ENCODE assay signal across 34 cellular contexts in genomic region chr19:8025321-8025720, GRCh38. TPM values are rescaled to one million over a fixed set of nuclear protein-coding genes. Genes with fewer than 3 reads are reported as not detected.
"Had no signal": no experiment of that assay in that cellular context is flagged by ENCODE, and none has a peak within 500 bp of the region (broad histone marks: within the 10 kb centered on the region; RNA-seq: fewer than 3 reads in every experiment).

No MANE protein-coding gene starts in this region.

- H3K36me3 ChIP-seq: adrenal gland, esophagus muscularis mucosa, gastrocnemius medialis, heart left ventricle had no signal

- H3K4me3 Mint-ChIP-seq: activated CD4-positive, alpha-beta memory T cell treated with anti-CD3 and anti-CD28 coated beads for 36 hours; activated CD4-positive, alpha-beta T cell treated with anti-CD3 and anti-CD28 coated beads for 36 hours; activated CD4-positive, alpha-beta T cell treated with anti-CD3 and anti-CD28 coated beads, Interleukin-2, amount 10 ng/mL, durations not matched to agents 24 days and 14 days; activated CD8-positive, alpha-beta memory T cell treated with anti-CD3 and anti-CD28 coated beads, Interleukin-2, amount 10 ng/mL, durations not matched to agents 7 days and 5 days; activated CD8-positive, alpha-beta T cell treated with anti-CD3 and anti-CD28 coated beads, Interleukin-2, amount 10 ng/mL, durations not matched to agents 7 days and 5 days; activated naive CD4-positive, alpha-beta T cell treated with anti-CD3 and anti-CD28 coated beads for 36 hours; activated naive CD4-positive, alpha-beta T cell treated with anti-CD3 and anti-CD28 coated beads, Interleukin-2, amount 50 U/mL, for 24 hours; activated naive CD8-positive, alpha-beta T cell treated with anti-CD3 and anti-CD28 coated beads for 36 hours; activated naive CD8-positive, alpha-beta T cell treated with anti-CD3 and anti-CD28 coated beads, Interleukin-2, amount 50 U/mL, for 24 hours; activated T-helper 1 cell treated with anti-CD3 and anti-CD28 coated beads, Interleukin-12 subunit alpha, Interleukin-12 subunit beta, Interleukin-2, Interleukin-4 antibody, amounts not matched to agents 30 ng/mL and 10 ng/mL and 1 ng/mL, durations not matched to agents 14 hours and 24 hours and 36 hours; dendritic cell treated with granulocyte-macrophage colony-stimulating factor and Interleukin-4, amounts not matched to agents 40 ng/mL and 50 ng/mL, for 4 days had no signal

- H3K27me3 ChIP-seq: adrenal gland, body of pancreas, dorsolateral prefrontal cortex, foreskin keratinocyte, heart left ventricle had no signal

- H3K9me3 Mint-ChIP-seq: activated CD4-positive, alpha-beta memory T cell treated with anti-CD3 and anti-CD28 coated beads for 36 hours; activated CD4-positive, alpha-beta T cell treated with anti-CD3 and anti-CD28 coated beads, Interleukin-2, amount 10 ng/mL, durations not matched to agents 24 days and 14 days; activated naive CD4-positive, alpha-beta T cell treated with anti-CD3 and anti-CD28 coated beads for 36 hours; activated naive CD4-positive, alpha-beta T cell treated with anti-CD3 and anti-CD28 coated beads, Interleukin-2, amount 50 U/mL, for 24 hours; activated naive CD8-positive, alpha-beta T cell treated with anti-CD3 and anti-CD28 coated beads for 36 hours; activated naive CD8-positive, alpha-beta T cell treated with anti-CD3 and anti-CD28 coated beads, Interleukin-2, amount 50 U/mL, for 24 hours; activated T-helper 1 cell treated with anti-CD3 and anti-CD28 coated beads, Interleukin-12 subunit alpha, Interleukin-12 subunit beta, Interleukin-2, Interleukin-4 antibody, amounts not matched to agents 30 ng/mL and 10 ng/mL and 1 ng/mL, durations not matched to agents 14 hours and 24 hours and 36 hours; activated T-helper 2 cell treated with anti-CD3 and anti-CD28 coated beads, Interferon-gamma antibody, Interleukin-2, Interleukin-4, amounts not matched to agents 10 μg/mL and 5 μg/mL and 100 μg/mL, durations not matched to agents 14 hours and 24 hours and 36 hours; dendritic cell treated with granulocyte-macrophage colony-stimulating factor and Interleukin-4, amounts not matched to agents 40 ng/mL and 50 ng/mL, for 4 days had no signal

- ATAC-seq: activated CD4-positive, alpha-beta T cell treated with anti-CD3 and anti-CD28 coated beads for 36 hours; activated CD8-positive, alpha-beta memory T cell treated with anti-CD3 and anti-CD28 coated beads, Interleukin-2, amount 10 ng/mL, durations not matched to agents 7 days and 5 days; activated CD8-positive, alpha-beta T cell treated with anti-CD3 and anti-CD28 coated beads, Interleukin-2, amount 10 ng/mL, durations not matched to agents 7 days and 5 days; activated naive CD8-positive, alpha-beta T cell treated with anti-CD3 and anti-CD28 coated beads, Interleukin-2, amount 50 U/mL, for 24 hours; body of pancreas; foreskin keratinocyte; gastrocnemius medialis; heart left ventricle had no signal

- H3K4me1 ChIP-seq: adrenal gland, body of pancreas, esophagus muscularis mucosa, foreskin keratinocyte, gastrocnemius medialis had no signal

- H3K27me3 Mint-ChIP-seq: activated CD4-positive, alpha-beta memory T cell treated with anti-CD3 and anti-CD28 coated beads for 36 hours; activated CD4-positive, alpha-beta T cell treated with anti-CD3 and anti-CD28 coated beads for 36 hours; activated CD4-positive, alpha-beta T cell treated with anti-CD3 and anti-CD28 coated beads, Interleukin-2, amount 10 ng/mL, durations not matched to agents 24 days and 14 days; activated CD8-positive, alpha-beta memory T cell treated with anti-CD3 and anti-CD28 coated beads, Interleukin-2, amount 10 ng/mL, durations not matched to agents 7 days and 5 days; activated naive CD4-positive, alpha-beta T cell treated with anti-CD3 and anti-CD28 coated beads, Interleukin-2, amount 50 U/mL, for 24 hours; activated naive CD8-positive, alpha-beta T cell treated with anti-CD3 and anti-CD28 coated beads for 36 hours; activated naive CD8-positive, alpha-beta T cell treated with anti-CD3 and anti-CD28 coated beads, Interleukin-2, amount 50 U/mL, for 24 hours; dendritic cell treated with granulocyte-macrophage colony-stimulating factor and Interleukin-4, amounts not matched to agents 40 ng/mL and 50 ng/mL, for 4 days had no signal

- H3K36me3 Mint-ChIP-seq: activated CD4-positive, alpha-beta memory T cell treated with anti-CD3 and anti-CD28 coated beads for 36 hours; activated CD8-positive, alpha-beta memory T cell treated with anti-CD3 and anti-CD28 coated beads, Interleukin-2, amount 10 ng/mL, durations not matched to agents 7 days and 5 days; activated naive CD4-positive, alpha-beta T cell treated with anti-CD3 and anti-CD28 coated beads, Interleukin-2, amount 50 U/mL, for 24 hours; activated naive CD8-positive, alpha-beta T cell treated with anti-CD3 and anti-CD28 coated beads for 36 hours had no signal

- H3K4me1 Mint-ChIP-seq: activated CD4-positive, alpha-beta T cell treated with anti-CD3 and anti-CD28 coated beads for 36 hours; activated CD4-positive, alpha-beta T cell treated with anti-CD3 and anti-CD28 coated beads, Interleukin-2, amount 10 ng/mL, durations not matched to agents 24 days and 14 days; activated naive CD4-positive, alpha-beta T cell treated with anti-CD3 and anti-CD28 coated beads, Interleukin-2, amount 50 U/mL, for 24 hours; activated naive CD8-positive, alpha-beta T cell treated with anti-CD3 and anti-CD28 coated beads for 36 hours; activated naive CD8-positive, alpha-beta T cell treated with anti-CD3 and anti-CD28 coated beads, Interleukin-2, amount 50 U/mL, for 24 hours had no signal

- H3K27ac Mint-ChIP-seq: activated CD4-positive, alpha-beta memory T cell treated with anti-CD3 and anti-CD28 coated beads for 36 hours; activated CD4-positive, alpha-beta T cell treated with anti-CD3 and anti-CD28 coated beads for 36 hours; activated CD4-positive, alpha-beta T cell treated with anti-CD3 and anti-CD28 coated beads, Interleukin-2, amount 10 ng/mL, durations not matched to agents 24 days and 14 days; activated CD8-positive, alpha-beta memory T cell treated with anti-CD3 and anti-CD28 coated beads, Interleukin-2, amount 10 ng/mL, durations not matched to agents 7 days and 5 days; activated CD8-positive, alpha-beta T cell treated with anti-CD3 and anti-CD28 coated beads, Interleukin-2, amount 10 ng/mL, durations not matched to agents 7 days and 5 days; activated naive CD4-positive, alpha-beta T cell treated with anti-CD3 and anti-CD28 coated beads for 36 hours; activated naive CD4-positive, alpha-beta T cell treated with anti-CD3 and anti-CD28 coated beads, Interleukin-2, amount 50 U/mL, for 24 hours; activated naive CD8-positive, alpha-beta T cell treated with anti-CD3 and anti-CD28 coated beads for 36 hours; activated naive CD8-positive, alpha-beta T cell treated with anti-CD3 and anti-CD28 coated beads, Interleukin-2, amount 50 U/mL, for 24 hours; activated T-helper 1 cell treated with anti-CD3 and anti-CD28 coated beads, Interleukin-12 subunit alpha, Interleukin-12 subunit beta, Interleukin-2, Interleukin-4 antibody, amounts not matched to agents 30 ng/mL and 10 ng/mL and 1 ng/mL, durations not matched to agents 14 hours and 24 hours and 36 hours; activated T-helper 2 cell treated with anti-CD3 and anti-CD28 coated beads, Interferon-gamma antibody, Interleukin-2, Interleukin-4, amounts not matched to agents 10 μg/mL and 5 μg/mL and 100 μg/mL, durations not matched to agents 14 hours and 24 hours and 36 hours; dendritic cell treated with granulocyte-macrophage colony-stimulating factor and Interleukin-4, amounts not matched to agents 40 ng/mL and 50 ng/mL, for 4 days had no signal

- H3K4me3 ChIP-seq: adrenal gland, body of pancreas, coronary artery, dorsolateral prefrontal cortex, esophagus muscularis mucosa, gastrocnemius medialis, heart left ventricle had no signal

- DNase-seq: activated CD4-positive, alpha-beta memory T cell treated with anti-CD3 and anti-CD28 coated beads for 36 hours; activated CD4-positive, alpha-beta T cell treated with anti-CD3 and anti-CD28 coated beads for 36 hours; activated CD4-positive, alpha-beta T cell treated with anti-CD3 and anti-CD28 coated beads, Interleukin-2, amount 10 ng/mL, durations not matched to agents 24 days and 14 days; activated CD4-positive, CD25-positive, alpha-beta regulatory T cell; activated CD4-positive, CD25-positive, alpha-beta regulatory T cell treated with anti-CD3 and anti-CD28 coated beads, Interleukin-2, amount 50 U/mL, for 72 hours; activated CD8-positive, alpha-beta memory T cell treated with anti-CD3 and anti-CD28 coated beads, Interleukin-2, amount 10 ng/mL, durations not matched to agents 7 days and 5 days; activated CD8-positive, alpha-beta memory T cell treated with anti-CD3 and anti-CD28 coated beads, Interleukin-2, amount 50 U/mL, for 4 hours; activated CD8-positive, alpha-beta T cell treated with anti-CD3 and anti-CD28 coated beads, Interleukin-2, amount 10 ng/mL, durations not matched to agents 7 days and 5 days; activated effector memory CD4-positive, alpha-beta T cell treated with anti-CD3 and anti-CD28 coated beads, Interleukin-2, amount 50 U/mL, for 16 hours; activated naive CD4-positive, alpha-beta T cell treated with anti-CD3 and anti-CD28 coated beads for 36 hours; activated naive CD8-positive, alpha-beta T cell treated with anti-CD3 and anti-CD28 coated beads for 36 hours; activated naive CD8-positive, alpha-beta T cell treated with anti-CD3 and anti-CD28 coated beads, Interleukin-2, amount 50 U/mL, for 24 hours; activated T-cell treated with anti-CD3 and anti-CD28 coated beads, Interleukin-2, amount 50 U/mL, for 1 hour; activated T-cell treated with anti-CD3 and anti-CD28 coated beads, Interleukin-2, amount 50 U/mL, for 48 hours; adrenal gland; amygdala; aorta; body of pancreas; caudate nucleus; cerebellar nuclear complex; dorsolateral prefrontal cortex; effector memory CD4-positive, alpha-beta T cell; foreskin keratinocyte; gastrocnemius medialis; glutamatergic neuron; heart left ventricle; T-helper 2 cell had no signal

- H3K9me3 ChIP-seq: adrenal gland, body of pancreas, esophagus muscularis mucosa, gastrocnemius medialis, heart left ventricle had no signal

- H3K27ac ChIP-seq: adrenal gland, body of pancreas, coronary artery, dorsolateral prefrontal cortex, esophagus muscularis mucosa, foreskin keratinocyte, gastrocnemius medialis, heart left ventricle had no signal

RNA-seq across cellular contexts. Expression of gene CCL25, which starts 27.2 kb away (rescaled TPM):
- total RNA-seq: activated CD4-positive, alpha-beta memory T cell treated with anti-CD3 and anti-CD28 coated beads for 36 hours; activated CD4-positive, alpha-beta T cell treated with anti-CD3 and anti-CD28 coated beads, Interleukin-2, amount 10 ng/mL, durations not matched to agents 24 days and 14 days; activated CD8-positive, alpha-beta memory T cell treated with anti-CD3 and anti-CD28 coated beads for 36 hours; activated CD8-positive, alpha-beta memory T cell treated with anti-CD3 and anti-CD28 coated beads, Interleukin-2, amount 10 ng/mL, durations not matched to agents 7 days and 5 days; activated naive CD4-positive, alpha-beta T cell treated with anti-CD3 and anti-CD28 coated beads for 36 hours; activated T-helper 1 cell treated with anti-CD3 and anti-CD28 coated beads, Interleukin-12 subunit alpha, Interleukin-12 subunit beta, Interleukin-2, Interleukin-4 antibody, amounts not matched to agents 30 ng/mL and 10 ng/mL and 1 ng/mL, durations not matched to agents 14 hours and 24 hours and 36 hours; activated T-helper 2 cell treated with anti-CD3 and anti-CD28 coated beads, Interferon-gamma antibody, Interleukin-2, Interleukin-4, amounts not matched to agents 10 μg/mL and 5 μg/mL and 100 μg/mL, durations not matched to agents 14 hours and 24 hours and 36 hours; aorta; body of pancreas; esophagus muscularis mucosa; foreskin keratinocyte; gastrocnemius medialis; heart left ventricle had no signal
- polyA plus RNA-seq: adrenal gland, foreskin keratinocyte, heart left ventricle had no signal
